8 cellular contexts compared by ENCODE assay signal in the genomic region with DNA sequence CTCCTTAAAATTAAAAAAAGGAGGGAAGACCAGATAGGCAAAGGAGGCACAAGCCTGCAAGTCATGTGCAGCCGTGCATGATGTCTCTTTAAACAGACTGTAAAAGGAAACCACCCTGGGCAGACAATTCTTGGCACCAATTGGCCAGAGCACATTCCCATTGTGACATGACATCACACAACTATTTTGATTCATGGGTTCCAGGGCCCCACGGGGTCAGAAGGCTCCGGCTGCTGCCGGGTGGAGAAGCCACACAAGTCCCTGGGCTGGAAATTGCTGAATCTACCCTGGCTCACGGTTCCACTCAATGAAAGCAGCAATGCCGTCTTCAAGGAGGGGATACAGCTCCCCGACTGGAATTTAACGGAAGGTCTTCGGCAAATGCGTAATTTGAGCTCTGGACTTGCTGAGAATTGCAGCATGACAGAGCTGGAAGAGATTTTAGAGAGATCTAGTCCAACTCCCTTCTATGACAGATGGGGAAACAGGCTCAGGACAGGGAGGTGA.
DNase-seq lines count a peak whose midpoint lies in the region; ATAC-seq lines count a peak whose summit lies in the region.

No MANE protein-coding gene starts in this region.

- H2BK120ac ChIP-seq in mesendoderm (ENCODE audit: low read depth, low read length): no peak overlapping the region

- H3K4me2 ChIP-seq in mesendoderm (ENCODE audit: low read length): no peak overlapping the region

- H3K27me3 ChIP-seq in mesendoderm (ENCODE audit: insufficient read depth, low read length, poor library complexity): no peaks in the 10 kb centered on the region

- DNase-seq in GM04503 (ENCODE audit: low read depth) (peak; percentile 91), NCI-H460 (ENCODE audit: extremely low read depth, low read depth) (peak; percentile 77), dermis blood vessel endothelial cell (peak; percentile 93), mesendoderm (peak; percentile 90), AML-193 (lab: John Stamatoyannopoulos, UW) (no peak), SKM-1 treated with dmso at 0.1 percent for 144 hours (lab: John Stamatoyannopoulos, UW; ENCODE audit: unreplicated experiment) (no peak)
- no peak for DNase-seq in activated naive CD4-positive, alpha-beta T cell treated with Interleukin-2 at 50 U/mL for 16 hours

- H3K79me1 ChIP-seq in mesendoderm (ENCODE audit: low read length): no peaks in the 10 kb centered on the region

- no peak overlapping the region for H2BK5ac ChIP-seq in mesendoderm (ENCODE audit: low read length)

- no peak overlapping the region for H2AK5ac ChIP-seq in mesendoderm (ENCODE audit: low read length)

- H3K36me3 ChIP-seq in mesendoderm (ENCODE audit: control insufficient read depth, insufficient read depth, low read length): no peaks in the 10 kb centered on the region

- peak overlapping the region; percentile 5 for H3K56ac ChIP-seq in mesendoderm (ENCODE audit: low read length)

- ATAC-seq in GM21529 (IDR thresholded peaks at IDR 0.05; ENCODE audit: unreplicated experiment): no peak

- no peaks in the 10 kb centered on the region for H3K4me1 ChIP-seq in mesendoderm (ENCODE audit: control insufficient read depth, low read depth, low read length)

- H3K4me3 ChIP-seq in mesendoderm (ENCODE audit: low read length): no peak overlapping the region

- no peak overlapping the region for H4K8ac ChIP-seq in mesendoderm (ENCODE audit: low read depth, low read length)

- H3K23ac ChIP-seq in mesendoderm (ENCODE audit: low read length): no peak overlapping the region

- no CpG with 5 or more reads among the region's 10 CpGs for WGBS in mesendoderm (ENCODE audit: extremely low coverage, insufficient coverage, low lambda C conversion rate)

- H3K18ac ChIP-seq in mesendoderm (ENCODE audit: low read length): no peak overlapping the region

- H3K27ac ChIP-seq in mesendoderm (ENCODE audit: low read depth, low read length): no peak overlapping the region

- H2BK15ac ChIP-seq in mesendoderm (replicated peaks; ENCODE audit: low read depth): no peak overlapping the region

- no peak overlapping the region for H3K9ac ChIP-seq in mesendoderm (ENCODE audit: low read length)

- no peaks in the 10 kb centered on the region for H3K79me2 ChIP-seq in mesendoderm (ENCODE audit: control insufficient read depth, insufficient read depth, low read length)

- H3K4ac ChIP-seq in mesendoderm (ENCODE audit: low read depth, low read length): no peak overlapping the region

- no peak overlapping the region for H4K5ac ChIP-seq in mesendoderm (ENCODE audit: low read length)

Comparison
In these comparisons a context has a peak if more than half of its experiments do, and no peak if none do; other contexts are left out.
1. DNase-seq: peak in GM04503 (single experiment), NCI-H460 (single experiment), dermis blood vessel endothelial cell (single experiment) and mesendoderm (single experiment); none in activated naive CD4-positive, alpha-beta T cell treated with Interleukin-2 at 50 U/mL for 16 hours (single experiment), AML-193 (0 of 2) and SKM-1 treated with dmso at 0.1 percent for 144 hours (single experiment).